ENCODE assay signal across 1 cellular context in genomic region chr1:23777979-23778814, GRCh38.
TF ChIP-seq lines count a peak whose summit lies in the region.

A gene with protein sequence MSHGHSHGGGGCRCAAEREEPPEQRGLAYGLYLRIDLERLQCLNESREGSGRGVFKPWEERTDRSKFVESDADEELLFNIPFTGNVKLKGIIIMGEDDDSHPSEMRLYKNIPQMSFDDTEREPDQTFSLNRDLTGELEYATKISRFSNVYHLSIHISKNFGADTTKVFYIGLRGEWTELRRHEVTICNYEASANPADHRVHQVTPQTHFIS (plus strand): TSS chr1:23778418. CDS start chr1:23778516, 98 bp downstream.

TF ChIP-seq in HEK293, 187 proteins besides CTCF, POLR2A, EP300 and RAD21 (continued from another document):
- TF ChIP-seq PRDM1 (tag by site-specific recombination; IDR thresholded peaks at IDR 0.05) (peak; percentile 15; the same call in 1 of the 2 replicates), ZNF324 (tag by site-specific recombination; IDR thresholded peaks at IDR 0.05) (no peak), OVOL3 (tag by site-specific recombination; IDR thresholded peaks at IDR 0.05) (no peak), ZNF488 (tag by site-specific recombination; IDR thresholded peaks at IDR 0.05) (no peak), BCL6B (tag by site-specific recombination; IDR thresholded peaks at IDR 0.05) (no peak), TCF7L2 (IDR thresholded peaks at IDR 0.05; ENCODE audit: borderline replicate concordance, low read depth, low read length) (no peak), ZNF24 (tag by site-specific recombination; IDR thresholded peaks at IDR 0.05) (no peak), ZNF658 (tag by site-specific recombination; IDR thresholded peaks at IDR 0.05) (no peak), ZBTB7A (tag by site-specific recombination; IDR thresholded peaks at IDR 0.05; ENCODE audit: low read depth) (no peak), ZNF701 (tag by site-specific recombination; IDR thresholded peaks at IDR 0.05) (no peak), ZNF132 (tag by site-specific recombination; IDR thresholded peaks at IDR 0.05; ENCODE audit: borderline replicate concordance) (no peak), SP2 (tag by site-specific recombination; IDR thresholded peaks at IDR 0.05) (no peak), GLIS2 (tag by site-specific recombination; IDR thresholded peaks at IDR 0.05) (peak; percentile 16; the same call in 1 of the 2 replicates), ZNF157 (tag by site-specific recombination; IDR thresholded peaks at IDR 0.05) (no peak), KLF10 (tag by site-specific recombination; IDR thresholded peaks at IDR 0.05) (peak; percentile 55), ZBTB17 (tag by site-specific recombination; IDR thresholded peaks at IDR 0.05) (peak; percentile 84), ZBTB20 (tag by site-specific recombination; IDR thresholded peaks at IDR 0.05) (peak; percentile 70), ZNF335 (tag by site-specific recombination; conservative IDR thresholded peaks at IDR 0.05) (peak; percentile 74), ZFHX2 (tag by site-specific recombination; conservative IDR thresholded peaks at IDR 0.05) (peak; percentile 61), ZNF121 (tag by site-specific recombination; IDR thresholded peaks at IDR 0.05) (no peak), SCRT2 (tag by site-specific recombination; IDR thresholded peaks at IDR 0.05) (0 out of 2 replicates have a peak, but pooled peaks have one; percentile 11), ZNF221 (tag by site-specific recombination; IDR thresholded peaks at IDR 0.05; ENCODE audit: borderline replicate concordance) (no peak; the same call in 1 of the 2 replicates), ZXDB (tag by site-specific recombination; IDR thresholded peaks at IDR 0.05) (peak; percentile 54; the same call in 1 of the 2 replicates), MEIS1 (CRISPR knock-in tag; IDR thresholded peaks at IDR 0.05; ENCODE audit: borderline replicate concordance) (no peak), PBX3 (CRISPR knock-in tag; IDR thresholded peaks at IDR 0.05) (no peak), ZNF626 (tag by site-specific recombination; IDR thresholded peaks at IDR 0.05) (no peak), KLF8 (tag by site-specific recombination; IDR thresholded peaks at IDR 0.05) (peak; percentile 54; the same call in 1 of the 2 replicates), SP7 (tag by site-specific recombination; IDR thresholded peaks at IDR 0.05) (peak; percentile 55), ZNF350 (tag by site-specific recombination; IDR thresholded peaks at IDR 0.05) (no peak), HOXD13 (CRISPR knock-in tag; IDR thresholded peaks at IDR 0.05; ENCODE audit: borderline replicate concordance) (no peak), TRIM28 (IDR thresholded peaks at IDR 0.05; ENCODE audit: borderline replicate concordance, low read length) (peak; percentile 51; the same call in 1 of the 2 replicates), KLF9 (tag by site-specific recombination; IDR thresholded peaks at IDR 0.05; ENCODE audit: low read depth) (0 out of 2 replicates have a peak, but pooled peaks have one; percentile 8), ZNF624 (tag by site-specific recombination; IDR thresholded peaks at IDR 0.05) (no peak), ZNF629 (tag by site-specific recombination; IDR thresholded peaks at IDR 0.05) (peak; percentile 72), ZNF561 (tag by site-specific recombination; IDR thresholded peaks at IDR 0.05; ENCODE audit: borderline replicate concordance) (0 out of 2 replicates have a peak, but pooled peaks have one; percentile 48), HOXC10 (CRISPR knock-in tag; IDR thresholded peaks at IDR 0.05) (0 out of 2 replicates have a peak, but pooled peaks have one; percentile 75), ZBTB44 (tag by site-specific recombination; IDR thresholded peaks at IDR 0.05) (peak; percentile 36; the same call in 1 of the 2 replicates), FEZF1 (tag by site-specific recombination; IDR thresholded peaks at IDR 0.05) (no peak), PATZ1 (tag by site-specific recombination; IDR thresholded peaks at IDR 0.05) (0 out of 2 replicates have a peak, but pooled peaks have one; percentile 40), ZNF660 (tag by site-specific recombination; IDR thresholded peaks at IDR 0.05) (peak; percentile 82), ZNF777 (tag by site-specific recombination; IDR thresholded peaks at IDR 0.05; ENCODE audit: borderline replicate concordance) (no peak)
- TF ChIP-seq, protein P1, sequence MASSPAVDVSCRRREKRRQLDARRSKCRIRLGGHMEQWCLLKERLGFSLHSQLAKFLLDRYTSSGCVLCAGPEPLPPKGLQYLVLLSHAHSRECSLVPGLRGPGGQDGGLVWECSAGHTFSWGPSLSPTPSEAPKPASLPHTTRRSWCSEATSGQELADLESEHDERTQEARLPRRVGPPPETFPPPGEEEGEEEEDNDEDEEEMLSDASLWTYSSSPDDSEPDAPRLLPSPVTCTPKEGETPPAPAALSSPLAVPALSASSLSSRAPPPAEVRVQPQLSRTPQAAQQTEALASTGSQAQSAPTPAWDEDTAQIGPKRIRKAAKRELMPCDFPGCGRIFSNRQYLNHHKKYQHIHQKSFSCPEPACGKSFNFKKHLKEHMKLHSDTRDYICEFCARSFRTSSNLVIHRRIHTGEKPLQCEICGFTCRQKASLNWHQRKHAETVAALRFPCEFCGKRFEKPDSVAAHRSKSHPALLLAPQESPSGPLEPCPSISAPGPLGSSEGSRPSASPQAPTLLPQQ (tag by site-specific recombination; IDR thresholded peaks at IDR 0.05), result peak; percentile 63; the same call in 1 of the 2 replicates
- TF ChIP-seq, protein P2, sequence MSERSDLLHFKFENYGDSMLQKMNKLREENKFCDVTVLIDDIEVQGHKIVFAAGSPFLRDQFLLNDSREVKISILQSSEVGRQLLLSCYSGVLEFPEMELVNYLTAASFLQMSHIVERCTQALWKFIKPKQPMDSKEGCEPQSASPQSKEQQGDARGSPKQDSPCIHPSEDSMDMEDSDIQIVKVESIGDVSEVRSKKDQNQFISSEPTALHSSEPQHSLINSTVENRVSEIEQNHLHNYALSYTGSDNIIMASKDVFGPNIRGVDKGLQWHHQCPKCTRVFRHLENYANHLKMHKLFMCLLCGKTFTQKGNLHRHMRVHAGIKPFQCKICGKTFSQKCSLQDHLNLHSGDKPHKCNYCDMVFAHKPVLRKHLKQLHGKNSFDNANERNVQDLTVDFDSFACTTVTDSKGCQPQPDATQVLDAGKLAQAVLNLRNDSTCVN (tag by site-specific recombination; optimal IDR thresholded peaks at IDR 0.05), result peak; percentile 85
- TF ChIP-seq, protein P3, sequence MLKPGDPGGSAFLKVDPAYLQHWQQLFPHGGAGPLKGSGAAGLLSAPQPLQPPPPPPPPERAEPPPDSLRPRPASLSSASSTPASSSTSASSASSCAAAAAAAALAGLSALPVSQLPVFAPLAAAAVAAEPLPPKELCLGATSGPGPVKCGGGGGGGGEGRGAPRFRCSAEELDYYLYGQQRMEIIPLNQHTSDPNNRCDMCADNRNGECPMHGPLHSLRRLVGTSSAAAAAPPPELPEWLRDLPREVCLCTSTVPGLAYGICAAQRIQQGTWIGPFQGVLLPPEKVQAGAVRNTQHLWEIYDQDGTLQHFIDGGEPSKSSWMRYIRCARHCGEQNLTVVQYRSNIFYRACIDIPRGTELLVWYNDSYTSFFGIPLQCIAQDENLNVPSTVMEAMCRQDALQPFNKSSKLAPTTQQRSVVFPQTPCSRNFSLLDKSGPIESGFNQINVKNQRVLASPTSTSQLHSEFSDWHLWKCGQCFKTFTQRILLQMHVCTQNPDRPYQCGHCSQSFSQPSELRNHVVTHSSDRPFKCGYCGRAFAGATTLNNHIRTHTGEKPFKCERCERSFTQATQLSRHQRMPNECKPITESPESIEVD (tag by site-specific recombination; IDR thresholded peaks at IDR 0.05), result no peak
